20 cellular contexts compared by ENCODE assay signal in genomic region chr14:99519347-99519881, GRCh38. TPM values are rescaled to one million over a fixed set of nuclear protein-coding genes. Genes with fewer than 3 reads are reported as not detected.
DNase-seq lines count a peak whose midpoint lies in the region; ATAC-seq and TF ChIP-seq lines count a peak whose summit lies in the region.
"Had no signal": no experiment of that assay in that cellular context is flagged by ENCODE, and none has a peak within 500 bp of the region (broad histone marks: within the 10 kb centered on the region; RNA-seq: fewer than 3 reads in every experiment).

No MANE protein-coding gene starts in this region.

- H3K4me1 ChIP-seq in heart right ventricle (peaks cover 3 to 42% (median 31%) of the 10 kb centered on the region in 9 donors), adrenal gland (replicated peaks in 1 of 2) (peaks cover 15 to 22% of the 10 kb centered on the region in 2 donors), right lobe of liver (peaks cover 0 to 3% (median 0%) of the 10 kb centered on the region in 4 donors), uterus (peaks cover 0 to 20% of the 10 kb centered on the region in 2 donors)

- no peaks in the 10 kb centered on the region for H3K9me3 ChIP-seq in heart right ventricle
- no peaks in the 10 kb centered on the region for H3K9me3 ChIP-seq in adrenal gland (replicated peaks in 1 of 3)
- H3K9me3 ChIP-seq in right lobe of liver, result no peaks in the 10 kb centered on the region
- no peaks in the 10 kb centered on the region for H3K9me3 ChIP-seq in uterus
- H3K9me3 ChIP-seq: BLaER1 treated with 17β-estradiol and CSF1 and Interleukin-3, amounts not matched to agents 10 nM and 100 nM; Peyer's patch had no signal

- 89 to 90% methylated on average over 8 of the region's 8 CpGs for WGBS in heart right ventricle, 2 donors
- 88 to 97% (median 92%) methylated on average over 8 of the region's 8 CpGs for WGBS in adrenal gland, 4 donors
- 89% methylated on average over 5 of the region's 8 CpGs for WGBS in right lobe of liver (ENCODE audit: insufficient coverage, low coverage, low lambda C conversion rate, missing lambda C conversion rate)

- H3K27ac Mint-ChIP-seq in naive thymus-derived CD8-positive, alpha-beta T cell, result no peak overlapping the region

- no peak overlapping the region for H3K27ac ChIP-seq in heart right ventricle
- no peak overlapping the region for H3K27ac ChIP-seq in adrenal gland
- no peak overlapping the region for H3K27ac ChIP-seq in right lobe of liver
- H3K27ac ChIP-seq in uterus, result no peak overlapping the region
- H3K27ac ChIP-seq: BLaER1 treated with 17β-estradiol and CSF1 and Interleukin-3, amounts not matched to agents 10 nM and 100 nM; Peyer's patch; SK-N-MC had no signal

- intact Hi-C loops in cardiac septum (cut with DNase I) (loop anchor here (5.0 kb wide), 1 partner anchor 163 kb away; the partner anchor contains the start of gene CYP46A1), heart right ventricle (cut with DNase I) (loop anchor here in 6 of 10 donors (2.0 to 10.0 kb wide), 2 partner anchors 109 to 365 kb away; no protein-coding TSS in a partner anchor), adrenal gland (cut with DNase I) (loop anchor here (2.0 to 5.0 kb wide), 2 partner anchors 109 to 113 kb away; no protein-coding TSS in a partner anchor), right lobe of liver (cut with DNase I) (loop anchor here (5.0 kb wide), 1 partner anchor 108 kb away; no protein-coding TSS in a partner anchor), uterus (cut with DNase I; ENCODE audit: low total_unique reads) (loop anchor here (2.0 kb wide), 1 partner anchor 109 kb away; no protein-coding TSS in a partner anchor)

- no peak overlapping the region for H3K4me3 ChIP-seq in heart right ventricle
- H3K4me3 ChIP-seq in adrenal gland, result no peak overlapping the region
- H3K4me3 ChIP-seq in right lobe of liver, result no peak overlapping the region
- no peak overlapping the region for H3K4me3 ChIP-seq in uterus
- H3K4me3 ChIP-seq: BLaER1 treated with 17β-estradiol and CSF1 and Interleukin-3, amounts not matched to agents 10 nM and 100 nM; Peyer's patch; SK-N-MC had no signal

- POLR2A ChIA-PET in naive thymus-derived CD8-positive, alpha-beta T cell (lab: Charles Lee), result interaction anchor here (0.7 kb wide), 1 partner anchor 895 kb away, joined by 8 read pairs; no protein-coding TSS in a partner anchor

- DNase-seq in cardiac septum (ENCODE audit: low spot score), result peak; percentile 59
- no peak for DNase-seq in heart right ventricle
- peak in 5 of 7 donors; percentile 6 to 22 (median 13) for DNase-seq in adrenal gland
- DNase-seq in right lobe of liver, result peak in 2 of 3 donors; percentile 17 to 31
- peak; percentile 13 to 22 for DNase-seq in uterus
- DNase-seq in activated T-cell treated with anti-CD3 and anti-CD28 coated beads, Interleukin-2, amount 50 U/mL, for 48 hours, result no peak
- DNase-seq in naive thymus-derived CD8-positive, alpha-beta T cell, result no peak
- DNase-seq: DMS53; EL; MM.1S; NCI-H1092 treated with DMSO at 0.1 percent for 48 hours; NCI-H2081; NCI-H748 treated with DMSO at 0.1 percent for 48 hours; NK-92 treated with Interleukin-12 subunit alpha and Interleukin-12 subunit beta, amount 100 ng/mL, for 24 hours; SHP77 had no signal

- H3K36me3 Mint-ChIP-seq in naive thymus-derived CD8-positive, alpha-beta T cell, result no peaks in the 10 kb centered on the region

- no peak overlapping the region for H3K4me3 Mint-ChIP-seq in naive thymus-derived CD8-positive, alpha-beta T cell
- H3K4me3 Mint-ChIP-seq: CD8-positive, alpha-beta memory T cell had no signal

- H3K27me3 ChIP-seq in heart right ventricle (no peaks in the 10 kb centered on the region), adrenal gland (no peaks in the 10 kb centered on the region), right lobe of liver (no peaks in the 10 kb centered on the region), uterus (no peaks in the 10 kb centered on the region)
- H3K27me3 ChIP-seq: BLaER1 treated with 17β-estradiol and CSF1 and Interleukin-3, amounts not matched to agents 10 nM and 100 nM; Peyer's patch had no signal

- no peaks in the 10 kb centered on the region for H3K9me3 Mint-ChIP-seq in naive thymus-derived CD8-positive, alpha-beta T cell
- H3K9me3 Mint-ChIP-seq: CD8-positive, alpha-beta memory T cell had no signal

- peaks cover 0 to 4% (median 1%) of the 10 kb centered on the region in 4 donors for H3K4me1 Mint-ChIP-seq in naive thymus-derived CD8-positive, alpha-beta T cell

- TF ChIP-seq CTCF in heart right ventricle (IDR thresholded peaks at IDR 0.05), result no peak
- TF ChIP-seq CTCF in adrenal gland (IDR thresholded peaks at IDR 0.05), result no peak
- TF ChIP-seq CTCF in right lobe of liver (IDR thresholded peaks at IDR 0.05), result no peak
- no peak for TF ChIP-seq CTCF in uterus (IDR thresholded peaks at IDR 0.05)

- no peak for ATAC-seq in heart right ventricle
- no peak for ATAC-seq in right lobe of liver
- no peak for ATAC-seq in GM18520 (IDR thresholded peaks at IDR 0.05; ENCODE audit: unreplicated experiment)
- no peak for ATAC-seq in naive thymus-derived CD8-positive, alpha-beta T cell

- TF ChIP-seq POLR2A in adrenal gland (IDR thresholded peaks at IDR 0.05) (no peak), right lobe of liver (IDR thresholded peaks at IDR 0.05) (no peak), uterus (IDR thresholded peaks at IDR 0.05) (no peak)

- H3K36me3 ChIP-seq in heart right ventricle (peaks cover 0 to 34% (median 0%) of the 10 kb centered on the region in 9 donors), adrenal gland (replicated peaks in 1 of 2) (peaks cover 0 to 7% of the 10 kb centered on the region in 2 donors), right lobe of liver (peaks cover 0 to 6% (median 0%) of the 10 kb centered on the region in 4 donors), uterus (no peaks in the 10 kb centered on the region)

- H3K27me3 Mint-ChIP-seq in naive thymus-derived CD8-positive, alpha-beta T cell, result no peaks in the 10 kb centered on the region
- H3K27me3 Mint-ChIP-seq: CD8-positive, alpha-beta memory T cell had no signal

RNA-seq across cellular contexts. Expression of gene CCNK, which starts 38.2 kb away (rescaled TPM):
- total RNA-seq in cardiac septum (31.2 TPM), heart right ventricle (10 to 100 TPM; 28.0 to 41.0 (median 31.9) TPM), adrenal gland (10 to 100 TPM in 7 of 8 donors, 1 to 10 TPM in 1; 9.9 to 39.5 (median 27.6) TPM), right lobe of liver (10 to 100 TPM; 11.8 to 23.4 (median 15.4) TPM), uterus (10 to 100 TPM; 17.4 to 43.2 (median 34.4) TPM)
- polyA plus RNA-seq in heart right ventricle (10 to 100 TPM; 10.9 to 11.4 TPM), adrenal gland (10 to 100 TPM; 12.2 to 44.3 (median 13.0) TPM)
- 10 to 100 TPM; 82.8 to 92.5 TPM for total RNA-seq in naive thymus-derived CD8-positive, alpha-beta T cell
- 10 to 100 TPM; 13.4 to 19.8 (median 14.0) TPM for polyA plus RNA-seq in naive thymus-derived CD8-positive, alpha-beta T cell

RNA-seq across cellular contexts. Expression of gene SETD3, which starts 38.8 kb away (rescaled TPM):
- total RNA-seq in cardiac septum (135 TPM), heart right ventricle (100 to 1,000 TPM in 8 of 10 donors, 10 to 100 TPM in 2; 89.6 to 129 (median 107) TPM), adrenal gland (10 to 100 TPM; 34.6 to 58.6 (median 47.3) TPM), right lobe of liver (10 to 100 TPM; 24.7 to 42.0 (median 28.8) TPM), uterus (100 to 1,000 TPM in 3 of 4 donors, 10 to 100 TPM in 1; 98.1 to 151 (median 121) TPM)
- polyA plus RNA-seq in heart right ventricle (10 to 100 TPM; 35.0 to 59.9 TPM), adrenal gland (10 to 100 TPM; 23.1 to 56.8 (median 23.9) TPM)
- 10 to 100 TPM; 51.7 to 56.8 TPM for total RNA-seq in naive thymus-derived CD8-positive, alpha-beta T cell
- 10 to 100 TPM; 32.2 to 35.6 (median 32.4) TPM for polyA plus RNA-seq in naive thymus-derived CD8-positive, alpha-beta T cell

Comparison
In these comparisons a context has a peak if more than half of its experiments do, and no peak if none do; other contexts are left out.
1. DNase-seq: peak in cardiac septum (single experiment), adrenal gland (5 of 7), right lobe of liver (2 of 3) and uterus (2 of 2); none in heart right ventricle (0 of 2), activated T-cell treated with anti-CD3 and anti-CD28 coated beads, Interleukin-2, amount 50 U/mL, for 48 hours (0 of 2) and naive thymus-derived CD8-positive, alpha-beta T cell (0 of 10).